ENCODE assay signal across 31 cellular contexts in the genomic region with DNA sequence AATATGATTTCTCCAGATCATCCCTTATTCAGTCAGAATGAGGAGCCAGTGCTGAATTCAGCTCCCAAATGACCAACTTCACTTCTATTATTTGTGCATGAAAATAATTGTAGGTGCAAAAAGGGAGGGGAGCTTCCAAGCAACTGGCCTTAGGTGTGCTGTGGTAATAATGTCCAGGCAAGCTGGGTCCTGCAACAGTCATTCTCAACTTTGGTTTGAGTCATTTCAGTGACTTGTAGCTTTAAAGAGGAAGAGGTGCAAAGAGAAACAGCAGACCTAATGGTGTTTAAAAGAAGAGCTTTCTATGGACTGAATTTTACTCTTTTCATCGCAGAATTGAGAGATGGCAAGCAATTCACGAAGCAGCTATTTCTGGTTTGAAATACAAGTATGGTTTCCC. TPM values are rescaled to one million over a fixed set of nuclear protein-coding genes. Genes with fewer than 3 reads are reported as not detected.
"Had no signal": no experiment of that assay in that cellular context is flagged by ENCODE, and none has a peak within 500 bp of the region (broad histone marks: within the 10 kb centered on the region; RNA-seq: fewer than 3 reads in every experiment).

No MANE protein-coding gene starts in this region.

- H3K27me3 ChIP-seq: colonic mucosa, gastrocnemius medialis, neural progenitor cell, right atrium auricular region had no signal

- H3K27me3 Mint-ChIP-seq: type B pancreatic cell had no signal

- H2AFZ ChIP-seq: neural progenitor cell, parathyroid adenoma had no signal

- H3K9ac ChIP-seq: neural progenitor cell, parathyroid adenoma had no signal

- H3K4me2 ChIP-seq: neural progenitor cell, smooth muscle cell had no signal

- H3K4me1 Mint-ChIP-seq: activated B cell treated with CpG ODN at 0.5 μM for 24 hours; stimulated activated naive CD8-positive, alpha-beta T cell treated with anti-CD3 and anti-CD28 coated beads, Interleukin-15, amount 100 ng/mL, for 72 hours had no signal

- H3K79me2 ChIP-seq: parathyroid adenoma had no signal

- H3K9me3 ChIP-seq: colonic mucosa, gastrocnemius medialis, right atrium auricular region had no signal

- DNase-seq: activated B cell treated with CpG ODN at 0.5 μM for 24 hours; activated CD4-positive, alpha-beta T cell treated with anti-CD3 and anti-CD28 coated beads, Interleukin-2, amount 50 U/mL, for 1 hour; activated CD8-positive, alpha-beta T cell treated with anti-CD3 and anti-CD28 coated beads for 36 hours; activated naive CD4-positive, alpha-beta T cell; activated T-cell treated with anti-CD3 and anti-CD28 coated beads, Interleukin-2, amount 50 U/mL, for 48 hours; colonic mucosa; effector CD8-positive, alpha-beta T cell; erythroblast; gastrocnemius medialis; hippocampal formation; kidney; left colon; natural killer cell; occipital lobe; stimulated activated CD4-positive, alpha-beta T cell treated with anti-CD3 and anti-CD28 coated beads, Interleukin-1b, Interleukin-23, amount 100 ng/mL, for 48 hours; stimulated activated CD4-positive, alpha-beta T cell treated with anti-CD3 and anti-CD28 coated beads, Interleukin-4, amount 100 ng/mL, for 4 hours; stimulated activated CD8-positive, alpha-beta memory T cell treated with anti-CD3 and anti-CD28 coated beads, Interleukin-4, amount 100 ng/mL, for 48 hours; stimulated activated naive CD8-positive, alpha-beta T cell treated with anti-CD3 and anti-CD28 coated beads, Interleukin-15, amount 100 ng/mL, for 72 hours; substantia nigra had no signal

- H3K27ac ChIP-seq: colonic mucosa, gastrocnemius medialis, neural progenitor cell, parathyroid adenoma, right atrium auricular region had no signal

- H3K4me3 Mint-ChIP-seq: activated B cell treated with CpG ODN at 0.5 μM for 24 hours; activated CD8-positive, alpha-beta T cell treated with anti-CD3 and anti-CD28 coated beads for 36 hours; memory B cell; natural killer cell; neural progenitor cell; stimulated activated memory B cell treated with anti-CD40 and anti-IgM and Interleukin-4, amounts not matched to agents 10 μg/mL and 1 μg/mL and 100 μg/mL, for 72 hours; stimulated activated naive CD8-positive, alpha-beta T cell treated with anti-CD3 and anti-CD28 coated beads, Interleukin-15, amount 100 ng/mL, for 72 hours; type B pancreatic cell had no signal

- H3K36me3 Mint-ChIP-seq: activated naive CD4-positive, alpha-beta T cell treated with anti-CD3 and anti-CD28 coated beads, Interleukin-2, amount 50 U/mL, for 72 hours; natural killer cell; neural progenitor cell; stimulated activated memory B cell treated with anti-CD40 and anti-IgM and Interleukin-4, amounts not matched to agents 10 μg/mL and 1 μg/mL and 100 μg/mL, for 72 hours; type B pancreatic cell had no signal

- H3K4me1 ChIP-seq: colonic mucosa, gastrocnemius medialis, parathyroid adenoma, right atrium auricular region had no signal

- H3K9me3 Mint-ChIP-seq: activated CD8-positive, alpha-beta T cell treated with anti-CD3 and anti-CD28 coated beads for 36 hours; activated naive CD4-positive, alpha-beta T cell treated with anti-CD3 and anti-CD28 coated beads, Interleukin-2, amount 50 U/mL, for 72 hours; memory B cell; natural killer cell; neural progenitor cell; stimulated activated memory B cell treated with anti-CD40 and anti-IgM and Interleukin-4, amounts not matched to agents 10 μg/mL and 1 μg/mL and 100 μg/mL, for 72 hours; stimulated activated naive CD8-positive, alpha-beta T cell treated with anti-CD3 and anti-CD28 coated beads, Interleukin-15, amount 100 ng/mL, for 72 hours had no signal

- H3K27ac Mint-ChIP-seq: activated B cell treated with CpG ODN at 0.5 μM for 24 hours; activated CD8-positive, alpha-beta T cell treated with anti-CD3 and anti-CD28 coated beads for 36 hours; activated naive CD4-positive, alpha-beta T cell treated with anti-CD3 and anti-CD28 coated beads, Interleukin-2, amount 50 U/mL, for 72 hours; memory B cell; natural killer cell; neural progenitor cell; stimulated activated memory B cell treated with anti-CD40 and anti-IgM and Interleukin-4, amounts not matched to agents 10 μg/mL and 1 μg/mL and 100 μg/mL, for 72 hours; stimulated activated naive CD8-positive, alpha-beta T cell treated with anti-CD3 and anti-CD28 coated beads, Interleukin-15, amount 100 ng/mL, for 72 hours; type B pancreatic cell had no signal

- H3K36me3 ChIP-seq: colonic mucosa, gastrocnemius medialis, neural progenitor cell, right atrium auricular region had no signal

- H3K4me3 ChIP-seq: colonic mucosa, gastrocnemius medialis, neural progenitor cell, right atrium auricular region, smooth muscle cell had no signal

RNA-seq across cellular contexts. Expression of a gene that starts 29.2 kb away (rescaled TPM):
- total RNA-seq: dermis microvascular lymphatic vessel endothelial cell; pulmonary artery endothelial cell; smooth muscle cell; T-helper 2 cell treated with Interferon-gamma antibody and Interleukin-4, amounts not matched to agents 100 ng/mL and 5 ng/mL, for 36 hours had no signal
- polyA plus RNA-seq: liver had no signal
